Comparison of ENCODE assay signal across 8 cellular contexts in the genomic region with DNA sequence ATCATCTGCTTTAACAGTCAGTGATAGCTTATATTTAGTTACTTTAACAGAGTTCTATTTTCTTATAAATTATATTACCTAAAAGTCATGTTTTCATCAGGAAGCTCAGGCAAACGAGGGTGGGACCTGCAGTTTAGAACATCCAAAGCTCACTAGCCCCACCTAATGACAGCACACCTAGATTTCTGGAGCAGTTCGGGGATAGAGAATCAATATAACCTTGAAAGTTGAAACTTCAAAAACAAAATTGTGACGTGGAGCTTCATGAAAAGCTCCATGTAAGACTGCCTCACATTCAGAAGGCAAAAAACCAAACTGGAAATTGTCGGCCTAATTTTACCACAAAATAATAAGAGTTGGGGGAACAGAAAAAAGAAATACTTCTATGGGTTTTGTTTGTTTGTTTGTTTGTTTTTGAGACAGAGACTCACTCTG.
DNase-seq lines count a peak whose midpoint lies in the region; ATAC-seq and TF ChIP-seq lines count a peak whose summit lies in the region.

No MANE protein-coding gene starts in this region.

- no TSS peak for BruUV-seq in PC-3 (replicated peaks; lab: Mats Ljungman, UMichigan)
- BruUV-seq in mammary epithelial cell (replicated peaks; lab: Mats Ljungman, UMichigan) = no TSS peak

- H3K27ac ChIP-seq in PC-3 (ENCODE audit: low read length) (no peak overlapping the region), mammary epithelial cell (ENCODE audit: insufficient read depth, low read depth, low read length) (no peak overlapping the region), lung (ENCODE audit: low read depth in 1 of 2, low read length in 1 of 2) (no peak overlapping the region), uterus (no peak overlapping the region)

- H3K79me2 ChIP-seq in PC-3 (ENCODE audit: low read length) = no peaks in the 10 kb centered on the region
- no peaks in the 10 kb centered on the region for H3K79me2 ChIP-seq in mammary epithelial cell (ENCODE audit: insufficient read depth, low read length)

- H3K9ac ChIP-seq in PC-3 (ENCODE audit: low read length) = no peak overlapping the region
- no peak overlapping the region for H3K9ac ChIP-seq in mammary epithelial cell (ENCODE audit: insufficient read depth, low read length)

- no peaks in the 10 kb centered on the region for H3F3A ChIP-seq in PC-3 (ENCODE audit: low read length, unreplicated experiment)

- peak; percentile 75 for ATAC-seq in GM18909 (IDR thresholded peaks at IDR 0.05; ENCODE audit: poor library complexity, unreplicated experiment)
- peak; percentile 47 for ATAC-seq in HG03469 (IDR thresholded peaks at IDR 0.05; ENCODE audit: unreplicated experiment)
- peak; percentile 89 for ATAC-seq in PC-3
- ATAC-seq in lung (ENCODE audit: insufficient read depth, low FRiP score) = no peak

- intact Hi-C loops in PC-3 (cut with micrococcal nuclease) (loop anchor here (1.0 to 2.0 kb wide), 3 partner anchors 117 to 375 kb away; no protein-coding TSS in a partner anchor), mammary epithelial cell (cut with micrococcal nuclease) (loop anchor here (1.0 to 10.0 kb wide), 6 partner anchors 31 to 375 kb away; no protein-coding TSS in a partner anchor), uterus (cut with DNase I; ENCODE audit: low total_unique reads) (no loop called here)

- CTCF ChIA-PET in PC-3 (lab: Charles Lee) = interaction anchor here (0.6 to 1.8 kb wide), 10 partner anchors 12 to 375 kb away, joined by 3 to 9 read pairs (median 4); no protein-coding TSS in a partner anchor
- CTCF ChIA-PET in mammary epithelial cell (lab: Charles Lee; ENCODE audit: low non-redundant PET) = interaction anchor here (0.6 to 1.1 kb wide), 4 partner anchors 148 to 375 kb away, joined by 3 to 5 read pairs (median 4); no protein-coding TSS in a partner anchor

- TF ChIP-seq CTCF in PC-3 (conservative IDR thresholded peaks at IDR 0.05; ENCODE audit: low read depth, low read length) (peak; percentile 80), mammary epithelial cell (conservative IDR thresholded peaks at IDR 0.05 in 1 of 2, IDR thresholded peaks at IDR 0.05 in 1 of 2; ENCODE audit: extremely low read depth in 1 of 2, insufficient read depth in 1 of 2, low read depth in 1 of 2, low read length in 2 of 2) (peak; percentile 62 to 70), lung (IDR thresholded peaks at IDR 0.05; ENCODE audit: control extremely low read depth, extremely low read depth) (peak; percentile 27), uterus (IDR thresholded peaks at IDR 0.05) (peak; percentile 34 to 52 (median 36))

- H3K4me1 ChIP-seq in PC-3 (ENCODE audit: insufficient read depth, low read length) (no peaks in the 10 kb centered on the region), mammary epithelial cell (ENCODE audit: insufficient read depth, low read length) (no peaks in the 10 kb centered on the region), lung (ENCODE audit: control insufficient read depth in 2 of 2, insufficient read depth in 2 of 2, low read length in 2 of 2) (no peaks in the 10 kb centered on the region), uterus (no peaks in the 10 kb centered on the region)

- no peak for TF ChIP-seq POLR2A in uterus (IDR thresholded peaks at IDR 0.05)

- 14% methylated on average over 4 of the region's 4 CpGs for WGBS in mammary epithelial cell (ENCODE audit: low coverage, missing lambda C conversion rate)
- 11 to 15% methylated on average over 4 of the region's 4 CpGs for WGBS in lung, 2 donors

- H3K9me2 ChIP-seq in PC-3 (replicated peaks; ENCODE audit: low read length) = no peaks in the 10 kb centered on the region

- H3K27me3 ChIP-seq in PC-3 (ENCODE audit: low read length) (peaks cover 11% of the 10 kb centered on the region), mammary epithelial cell (ENCODE audit: insufficient read depth, low read length) (peaks cover 3% of the 10 kb centered on the region), lung (ENCODE audit: control insufficient read depth, insufficient read depth) (no peaks in the 10 kb centered on the region), uterus (no peaks in the 10 kb centered on the region)

- H2AFZ ChIP-seq in PC-3 (ENCODE audit: low read length) (0 out of 2 replicates have a peak overlapping the region, but pooled peaks have one; percentile 21), mammary epithelial cell (ENCODE audit: low read depth, low read length) (no peak overlapping the region)

- POLR2A ChIA-PET in PC-3 (lab: Charles Lee; ENCODE audit: unreplicated experiment) = no interaction called here

- no peaks in the 10 kb centered on the region for H3K9me3 ChIP-seq in PC-3 (ENCODE audit: low read length)
- no peaks in the 10 kb centered on the region for H3K9me3 ChIP-seq in mammary epithelial cell (replicated peaks; ENCODE audit: insufficient read depth, low read length)
- no peaks in the 10 kb centered on the region for H3K9me3 ChIP-seq in lung (ENCODE audit: control insufficient read depth in 2 of 2, insufficient read depth in 1 of 2, low read length in 1 of 2)
- no peaks in the 10 kb centered on the region for H3K9me3 ChIP-seq in uterus

- H3K4me2 ChIP-seq in PC-3 (ENCODE audit: low read length) = peak overlapping the region; percentile 43
- H3K4me2 ChIP-seq in mammary epithelial cell (ENCODE audit: insufficient read depth, low read depth, low read length) = no peak overlapping the region

- H4K20me1 ChIP-seq in PC-3 (ENCODE audit: low read length) (no peaks in the 10 kb centered on the region), mammary epithelial cell (ENCODE audit: insufficient read depth, low read length) (no peaks in the 10 kb centered on the region)

- H3K4me3 ChIP-seq in PC-3 (ENCODE audit: low read length) (no peak overlapping the region), mammary epithelial cell (replicated peaks in 1 of 3; ENCODE audit: insufficient read depth in 1 of 3, low read depth in 2 of 3, low read length in 3 of 3) (no peak overlapping the region), lung (no peak overlapping the region), uterus (no peak overlapping the region)

- peak; percentile 24 for DNase-seq in Ammon's horn (ENCODE audit: low spot score)
- peak; percentile 72 for DNase-seq in PC-3
- peak; percentile 17 for DNase-seq in mammary epithelial cell
- no peak for DNase-seq in lung (ENCODE audit: low spot score)
- peak in 1 of 2 donors; percentile 19 for DNase-seq in uterus
- no peak for DNase-seq in NCI-H524 treated with DMSO at 0.1 percent for 48 hours (lab: John Stamatoyannopoulos, UW)

- H3K36me3 ChIP-seq in PC-3 (ENCODE audit: low read depth, low read length) = no peaks in the 10 kb centered on the region
- no peaks in the 10 kb centered on the region for H3K36me3 ChIP-seq in mammary epithelial cell (ENCODE audit: insufficient read depth, low read length)
- no peaks in the 10 kb centered on the region for H3K36me3 ChIP-seq in lung (ENCODE audit: control insufficient read depth in 2 of 2, insufficient read depth in 2 of 2, low read length in 2 of 2)
- no peaks in the 10 kb centered on the region for H3K36me3 ChIP-seq in uterus

- in situ Hi-C loops in mammary epithelial cell (cut with MboI; ENCODE audit: low sequenced_read_pairs in 2 of 2) = no loop called here

- dilution Hi-C loops in mammary epithelial cell (cut with HindIII; ENCODE audit: low sequenced_read_pairs) = no loop called here

Comparison
In these comparisons a context has a peak if more than half of its experiments do, and no peak if none do; other contexts are left out.
1. DNase-seq: peak in Ammon's horn (single experiment), PC-3 (single experiment) and mammary epithelial cell (single experiment); none in lung (single experiment) and NCI-H524 treated with DMSO at 0.1 percent for 48 hours (single experiment).
2. CTCF ChIP-seq: peak in every context shown above with its lines; median percentile 80 in PC-3; 66 in mammary epithelial cell; 36 in uterus; 27 in lung.